Comparison of ENCODE assay signal across 8 cellular contexts in the genomic region with DNA sequence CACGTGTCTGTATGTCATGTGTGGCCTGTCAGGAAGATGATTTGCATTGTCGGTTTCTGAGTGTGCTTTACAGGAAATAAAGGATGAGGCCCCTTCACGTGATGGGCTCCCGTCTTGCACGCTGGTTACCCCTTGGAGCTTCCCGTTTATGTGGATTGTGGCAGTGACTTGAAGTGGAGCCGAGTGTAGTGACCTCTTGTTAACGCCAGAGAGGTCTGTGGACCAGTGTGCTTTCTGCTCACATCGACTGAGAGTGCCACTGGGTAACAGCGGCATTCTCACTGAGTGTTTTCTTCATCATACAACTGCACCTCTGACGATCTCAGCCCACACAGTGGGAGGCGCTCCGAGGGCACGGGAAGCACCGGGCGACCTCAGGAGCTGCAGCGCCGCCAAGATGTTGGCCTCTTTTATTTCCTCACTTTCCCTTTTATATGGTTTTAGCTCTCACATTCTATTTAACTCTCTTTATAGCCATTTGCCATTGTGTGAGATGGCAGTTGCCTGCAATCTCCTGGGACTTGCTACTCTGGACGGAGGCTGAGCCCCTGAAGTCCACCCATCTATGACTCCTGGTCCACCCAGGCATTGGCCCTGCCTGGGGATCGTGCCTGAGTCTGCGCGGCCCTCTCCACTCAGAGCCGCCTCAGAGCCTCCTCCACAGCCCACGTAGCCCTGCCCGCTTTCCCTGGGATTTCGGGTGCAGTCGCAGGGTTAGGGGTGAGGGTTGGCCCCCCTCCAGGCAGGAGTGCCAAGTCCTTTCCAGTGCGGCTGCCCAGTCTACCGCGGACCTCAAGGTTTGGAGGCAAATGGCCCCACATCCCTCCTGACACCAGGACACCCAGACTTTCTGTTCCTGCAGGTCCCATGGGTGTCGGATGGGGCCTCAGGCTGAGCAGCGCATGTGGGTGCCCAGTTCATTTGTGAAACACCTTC.
DNase-seq lines count a peak whose midpoint lies in the region; ATAC-seq and TF ChIP-seq lines count a peak whose summit lies in the region.

No MANE protein-coding gene starts in this region.

- no peaks in the 10 kb centered on the region for H3K9me2 ChIP-seq in OCI-LY1 (ENCODE audit: low read depth, low read length)

- H3K9me3 ChIP-seq in OCI-LY1 (ENCODE audit: low read length) = no peaks in the 10 kb centered on the region

- H3K9me3 Mint-ChIP-seq in chondrocyte (ENCODE audit: low read depth) = no peaks in the 10 kb centered on the region

- no peaks in the 10 kb centered on the region for H3K79me2 ChIP-seq in OCI-LY1 (ENCODE audit: insufficient read depth, low read length)

- no peaks in the 10 kb centered on the region for H3F3A ChIP-seq in OCI-LY1 (ENCODE audit: insufficient read depth, low read length)

- TF ChIP-seq CTCF in OCI-LY1 (IDR thresholded peaks at IDR 0.05; ENCODE audit: low read length) (peak; percentile 46; the same call in 1 of the 2 replicates), chondrocyte (IDR thresholded peaks at IDR 0.05) (no peak)

- H3K36me3 Mint-ChIP-seq in chondrocyte (ENCODE audit: low read depth) = no peaks in the 10 kb centered on the region

- peaks cover 6% of the 10 kb centered on the region for H3K27me3 Mint-ChIP-seq in chondrocyte (ENCODE audit: low read depth)

- ATAC-seq in HG03432 (IDR thresholded peaks at IDR 0.05; ENCODE audit: unreplicated experiment) = no peak

- peak overlapping the region; percentile 56 for H3K4me2 ChIP-seq in OCI-LY1 (ENCODE audit: low read length)

- H3K27ac Mint-ChIP-seq in chondrocyte (ENCODE audit: unreplicated experiment) = no peak overlapping the region

- H3K4me1 Mint-ChIP-seq in chondrocyte (ENCODE audit: low read depth) = no peaks in the 10 kb centered on the region

- H3K36me3 ChIP-seq in OCI-LY1 (ENCODE audit: insufficient read depth, low read length) = no peaks in the 10 kb centered on the region

- no peak overlapping the region for H3K4me3 Mint-ChIP-seq in chondrocyte (ENCODE audit: unreplicated experiment)

- H2AFZ ChIP-seq in OCI-LY1 (ENCODE audit: low read length) = no peak overlapping the region

- H3K27ac ChIP-seq in OCI-LY1 (ENCODE audit: low read depth, low read length, poor library complexity, severe bottlenecking) = no peak overlapping the region

- H3K4me3 ChIP-seq in OCI-LY1 (ENCODE audit: low read depth, low read length, poor library complexity, severe bottlenecking) = peak overlapping the region; percentile 35

- H3K27me3 ChIP-seq in OCI-LY1 (ENCODE audit: insufficient read depth, low read length) = no peaks in the 10 kb centered on the region

- no peaks in the 10 kb centered on the region for H4K20me1 ChIP-seq in OCI-LY1 (ENCODE audit: insufficient read depth, low read length)

- peaks cover 10% of the 10 kb centered on the region for H3K4me1 ChIP-seq in OCI-LY1 (ENCODE audit: insufficient read depth, low read length, severe bottlenecking)

- peak; percentile 66 for DNase-seq in DMS53 (lab: John Stamatoyannopoulos, UW)
- DNase-seq in DMS53 treated with DMSO at 0.1 percent for 48 hours (lab: John Stamatoyannopoulos, UW; ENCODE audit: unreplicated experiment) = no peak
- DNase-seq in chondrocyte (ENCODE audit: low spot score) = peak; percentile 54
- DNase-seq in stimulated activated CD4-positive, alpha-beta T cell treated with anti-CD3 and anti-CD28 coated beads, Interleukin-4, amount 100 ng/mL, for 1 hour = peak; percentile 61
- no peak for DNase-seq in ureter (ENCODE audit: low spot score)
- DNase-seq in NCI-H146 treated with DMSO at 0.1 percent for 48 hours (lab: John Stamatoyannopoulos, UW; ENCODE audit: unreplicated experiment) = no peak

- H3K9ac ChIP-seq in OCI-LY1 (ENCODE audit: low read length) = no peak overlapping the region

Comparison
In these comparisons a context has a peak if more than half of its experiments do, and no peak if none do; other contexts are left out.
1. DNase-seq: peak in DMS53 (single experiment), chondrocyte (single experiment) and stimulated activated CD4-positive, alpha-beta T cell treated with anti-CD3 and anti-CD28 coated beads, Interleukin-4, amount 100 ng/mL, for 1 hour (single experiment); none in DMS53 treated with DMSO at 0.1 percent for 48 hours (single experiment), ureter (single experiment) and NCI-H146 treated with DMSO at 0.1 percent for 48 hours (single experiment).